Comparison of ENCODE assay signal across 19 cellular contexts in genomic region chr3:185069023-185069422, GRCh38.
DNase-seq lines count a peak whose midpoint lies in the region; ATAC-seq and TF ChIP-seq lines count a peak whose summit lies in the region.
"Had no signal": no experiment of that assay in that cellular context is flagged by ENCODE, and none has a peak within 500 bp of the region (broad histone marks: within the 10 kb centered on the region; RNA-seq: fewer than 3 reads in every experiment).

No MANE protein-coding gene starts in this region.

- H3K4me3 ChIP-seq in neuronal stem cell (ENCODE audit: low read length in 2 of 2) = no peak overlapping the region
- H3K4me3 ChIP-seq: HAP-1 had no signal

- ATAC-seq in GM21390 (IDR thresholded peaks at IDR 0.05; ENCODE audit: unreplicated experiment) = no peak
- ATAC-seq: PC-3, SK-N-SH treated with all-trans-retinoic acid at 6 μM for 48 hours had no signal

- no peak overlapping the region for H3K18ac ChIP-seq in neuronal stem cell (ENCODE audit: low read length)

- H3K23ac ChIP-seq in neuronal stem cell (ENCODE audit: low read depth, low read length, poor library complexity) = no peak overlapping the region

- no peak for TF ChIP-seq POLR2A in erythroblast (IDR thresholded peaks at IDR 0.05; ENCODE audit: low read length)

- no peaks in the 10 kb centered on the region for H3K79me1 ChIP-seq in neuronal stem cell (ENCODE audit: low read depth, low read length)

- no peak overlapping the region for H2BK120ac ChIP-seq in neuronal stem cell (ENCODE audit: low read depth, low read length)

- no peak overlapping the region for H3K9ac ChIP-seq in neuronal stem cell (ENCODE audit: low read depth, low read length, poor library complexity)

- no peak overlapping the region for H2BK12ac ChIP-seq in neuronal stem cell (ENCODE audit: low read length)

- no peak overlapping the region for H2BK15ac ChIP-seq in neuronal stem cell (ENCODE audit: low read length)

- no CpG with 5 or more reads among the region's 7 CpGs for WGBS in neuronal stem cell (ENCODE audit: extremely low coverage in 2 of 2, insufficient read length in 2 of 2, insufficient replicate concordance in 1 of 2), 2 donors

- H3K4me2 ChIP-seq in neuronal stem cell (ENCODE audit: insufficient read depth, low read length, poor library complexity, severe bottlenecking) = no peak overlapping the region

- no peaks in the 10 kb centered on the region for H3K9me3 ChIP-seq in neuronal stem cell (replicated peaks in 1 of 2; ENCODE audit: control insufficient read depth in 2 of 2, insufficient read depth in 1 of 2, low read depth in 1 of 2, low read length in 2 of 2)
- H3K9me3 ChIP-seq: HAP-1 had no signal

- no peak overlapping the region for H4K91ac ChIP-seq in neuronal stem cell (ENCODE audit: low read depth, low read length, poor library complexity)

- no peak overlapping the region for H3K4ac ChIP-seq in neuronal stem cell (ENCODE audit: low read length)

- peaks cover 0 to 14% of the 10 kb centered on the region in 2 donors for H3K4me1 ChIP-seq in neuronal stem cell (ENCODE audit: control insufficient read depth in 2 of 2, insufficient read depth in 1 of 2, low read depth in 1 of 2, low read length in 2 of 2)
- H3K4me1 ChIP-seq: HAP-1 had no signal

- no peak overlapping the region for H2AFZ ChIP-seq in neuronal stem cell (ENCODE audit: low read length)

- H4K8ac ChIP-seq in neuronal stem cell (ENCODE audit: low read depth, low read length) = no peak overlapping the region

- H3K36me3 ChIP-seq in neuronal stem cell (replicated peaks in 1 of 2; ENCODE audit: control insufficient read depth in 2 of 2, insufficient read depth in 2 of 2, low read length in 2 of 2) = no peaks in the 10 kb centered on the region
- H3K36me3 ChIP-seq: HAP-1 had no signal

- peak overlapping the region; percentile 23 for H2AK5ac ChIP-seq in neuronal stem cell (ENCODE audit: low read depth, low read length)

- H3K14ac ChIP-seq in neuronal stem cell (ENCODE audit: low read length) = no peak overlapping the region

- no peak overlapping the region for H3K27ac ChIP-seq in neuronal stem cell (replicated peaks; ENCODE audit: low read length)
- H3K27ac ChIP-seq: 22Rv1, RWPE1 had no signal

- no peaks in the 10 kb centered on the region for H3K27me3 ChIP-seq in neuronal stem cell (ENCODE audit: control insufficient read depth in 3 of 3, insufficient read depth in 3 of 3, low read depth in 1 of 3, low read length in 3 of 3)

- DNase-seq in NCI-H1417 (lab: John Stamatoyannopoulos, UW) (peak in 2 of 3 experiments; percentile 57 to 75), NCI-H1417 treated with DMSO at 0.1 percent for 48 hours (lab: John Stamatoyannopoulos, UW) (no peak), NCI-H2227 treated with DMSO at 0.1 percent for 48 hours (lab: John Stamatoyannopoulos, UW) (peak; percentile 53), erythroblast (lab: John Stamatoyannopoulos, UW) (peak; percentile 50 to 81), neuronal stem cell (ENCODE audit: low spot score) (no peak), GM19240 (ENCODE audit: insufficient read length, low spot score) (no peak), superior temporal gyrus (ENCODE audit: extremely low spot score) (no peak)
- DNase-seq: DMS79 treated with DMSO at 0.1 percent for 48 hours, KBM-7, NCI-H2029, NCI-H510A, NCI-H774, PC-3, SIG-M5 had no signal

- H2BK5ac ChIP-seq in neuronal stem cell (ENCODE audit: low read length) = peak overlapping the region; percentile 26

Comparison
In these comparisons a context has a peak if more than half of its experiments do, and no peak if none do; other contexts are left out.
1. DNase-seq: peak in NCI-H1417 (2 of 3), NCI-H2227 treated with DMSO at 0.1 percent for 48 hours (single experiment) and erythroblast (2 of 2); none in NCI-H1417 treated with DMSO at 0.1 percent for 48 hours (single experiment), neuronal stem cell (single experiment), GM19240 (single experiment) and superior temporal gyrus (single experiment).